7 cellular contexts compared by ENCODE assay signal in the genomic region with DNA sequence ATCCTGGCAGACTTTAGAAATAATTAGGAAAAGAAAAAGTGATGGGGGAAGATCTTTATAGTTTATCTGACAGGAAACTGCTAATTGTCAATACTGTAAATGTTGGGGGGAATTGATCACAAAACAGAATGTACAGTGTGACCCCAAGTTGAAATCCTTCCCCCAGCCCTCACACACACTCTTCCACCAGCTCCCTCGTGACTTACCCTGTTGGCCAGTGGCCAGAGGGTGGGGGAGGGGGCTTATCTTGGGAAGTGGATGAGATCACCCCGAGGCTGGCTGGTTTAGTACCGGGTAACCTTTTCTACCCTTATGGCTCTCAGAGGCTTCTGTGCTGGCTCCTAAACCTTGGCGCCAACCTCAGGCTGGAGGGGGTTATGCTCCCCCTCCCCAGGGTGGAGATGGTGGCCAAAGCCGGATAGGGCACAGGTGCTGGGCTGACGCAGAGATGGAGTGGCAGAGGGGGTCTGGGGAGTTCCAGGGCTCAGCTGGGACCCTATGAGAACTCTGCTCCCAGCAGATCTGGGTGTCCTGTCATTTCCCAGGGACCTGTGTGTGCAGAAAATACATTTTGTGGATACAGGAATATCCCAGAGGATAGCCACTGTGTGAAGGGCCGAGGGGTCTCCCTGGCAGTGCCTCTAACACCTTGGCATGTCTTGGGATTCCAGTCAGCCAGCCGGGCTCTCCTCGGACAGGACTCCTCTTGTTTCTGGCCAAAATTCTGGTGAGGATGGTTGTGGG. TPM values are rescaled to one million over a fixed set of nuclear protein-coding genes. Genes with fewer than 3 reads are reported as not detected.
A peak's percentile ranks its signal among the peaks of the same experiment; 100 is the strongest.
DNase-seq lines count a peak whose midpoint lies in the region; ATAC-seq, FAIRE-seq and TF ChIP-seq lines count a peak whose summit lies in the region.
"Had no signal": no experiment of that assay in that cellular context is flagged by ENCODE, and none has a peak within 500 bp of the region (broad histone marks: within the 10 kb centered on the region; RNA-seq: fewer than 3 reads in every experiment).

No MANE protein-coding gene starts in this region.

- H4K20me1 ChIP-seq in IMR-90 (ENCODE audit: insufficient read depth, low read length), result no peaks in the 10 kb centered on the region

- in situ Hi-C loops in IMR-90 (cut with MboI; ENCODE audit: low sequenced_read_pairs), result loop anchor here (5.0 kb wide), 1 partner anchor 32 kb away; the partner anchor contains the start of gene CIAO2B

- ATAC-seq in IMR-90 (ENCODE audit: low read depth) (peak; percentile 59), pancreas (peak; percentile 76 to 87 (median 83)), GM19023 (IDR thresholded peaks at IDR 0.05; ENCODE audit: unreplicated experiment) (no peak), GM19035 (IDR thresholded peaks at IDR 0.05; ENCODE audit: unreplicated experiment) (no peak)

- H3K18ac ChIP-seq in IMR-90 (ENCODE audit: low read depth, low read length), result peak overlapping the region; percentile 93

- peak overlapping the region; percentile 92 for H2BK120ac ChIP-seq in IMR-90 (ENCODE audit: low read depth, low read length)

- H2BK5ac ChIP-seq in IMR-90 (ENCODE audit: low read depth, low read length, poor library complexity, severe bottlenecking), result peak overlapping the region; percentile 90

- peak overlapping the region; percentile 57 for H3K23ac ChIP-seq in IMR-90 (ENCODE audit: low read depth, low read length)

- peaks cover 42% of the 10 kb centered on the region for H3K4me1 ChIP-seq in IMR-90 (ENCODE audit: control insufficient read depth, insufficient read depth, low read length)
- H3K4me1 ChIP-seq in pancreas, result peaks cover 0 to 15% (median 14%) of the 10 kb centered on the region in 3 donors

- FAIRE-seq in pancreas (lab: Jason Lieb, UNC), result no peak

- peak overlapping the region; percentile 51 for H3K9ac ChIP-seq in IMR-90 (ENCODE audit: low read depth, low read length)

- no peaks in the 10 kb centered on the region for H3K9me3 ChIP-seq in IMR-90 (ENCODE audit: control insufficient read depth, insufficient read depth, low read length)
- H3K9me3 ChIP-seq in pancreas, result no peaks in the 10 kb centered on the region

- H3K27me3 ChIP-seq in IMR-90 (ENCODE audit: control insufficient read depth, insufficient read depth, low read length) (no peaks in the 10 kb centered on the region), pancreas (no peaks in the 10 kb centered on the region)

- H3K4me3 ChIP-seq in IMR-90 (ENCODE audit: insufficient read depth, low read depth, low read length) (no peak overlapping the region), pancreas (no peak overlapping the region)

- no TSS peak for BruUV-seq in IMR-90 (replicated peaks; lab: Mats Ljungman, UMichigan)

- peak overlapping the region; percentile 90 for H3K4ac ChIP-seq in IMR-90 (ENCODE audit: low read depth, low read length)

- intact Hi-C loops in IMR-90 (cut with micrococcal nuclease), result loop anchor here (10.0 kb wide), 1 partner anchor 255 kb away; the partner anchor contains the start of genes B3GNT9, FBXL8 and TRADD
- intact Hi-C loops in pancreas (cut with DNase I), result loop anchor here in 1 of 3 donors (10.0 kb wide), 2 partner anchors 55 to 245 kb away; no protein-coding TSS in a partner anchor

- dilution Hi-C loops in IMR-90 (cut with HindIII; ENCODE audit: low sequenced_read_pairs, unreplicated experiment), result no loop called here

- TF ChIP-seq CTCF in IMR-90 (conservative IDR thresholded peaks at IDR 0.05; ENCODE audit: low read depth, low read length) (no peak), pancreas (IDR thresholded peaks at IDR 0.05) (no peak)

- H3K9me1 ChIP-seq in IMR-90 (ENCODE audit: insufficient read depth, low read length), result peaks cover 41% of the 10 kb centered on the region

- peak overlapping the region; percentile 95 for H3K27ac ChIP-seq in IMR-90 (ENCODE audit: insufficient read depth, low read length)
- H3K27ac ChIP-seq in cingulate gyrus (ENCODE audit: low read depth, low read length), result peak overlapping the region; percentile 73
- peak overlapping the region in 2 of 4 donors; percentile 27 to 39 for H3K27ac ChIP-seq in pancreas

- H2AFZ ChIP-seq in IMR-90 (replicated peaks; ENCODE audit: low read length, poor library complexity), result peak overlapping the region; percentile 70

- H2BK15ac ChIP-seq in IMR-90 (ENCODE audit: low read depth, low read length), result peak overlapping the region; percentile 67; the same call in 2 of the 3 replicates

- POLR2A ChIA-PET in IMR-90 (lab: Charles Lee; ENCODE audit: unreplicated experiment), result interaction anchor here (0.5 kb wide), 1 partner anchor 38 kb away, joined by 3 read pairs; no protein-coding TSS in a partner anchor

- TF ChIP-seq RAD21 in IMR-90 (IDR thresholded peaks at IDR 0.05; ENCODE audit: low read length), result no peak

- H4K5ac ChIP-seq in IMR-90 (ENCODE audit: low read depth, low read length), result peak overlapping the region; percentile 90

- peak overlapping the region; percentile 48 to 81 for H4K8ac ChIP-seq in IMR-90 (ENCODE audit: low read depth in 2 of 2, low read length in 2 of 2)

- DNase-seq in IMR-90 (peak; percentile 79), pancreas (peak; percentile 64 to 94 (median 88)), activated gamma-delta T cell treated with Interleukin-2 at 50 U/mL for 16 hours (no peak)

- peaks cover 0 to 10% of the 10 kb centered on the region in 2 experiments; a peak in 2 of 4 replicates for H3K79me1 ChIP-seq in IMR-90 (ENCODE audit: low read depth in 1 of 2, low read length in 2 of 2)

- H3K56ac ChIP-seq in IMR-90 (ENCODE audit: extremely low read depth, insufficient read depth, low read length), result peak overlapping the region; percentile 41

- TF ChIP-seq POLR2A in IMR-90 (IDR thresholded peaks at IDR 0.05; ENCODE audit: low read depth, low read length), result no peak

- peak overlapping the region; percentile 74 for H3K4me2 ChIP-seq in IMR-90 (ENCODE audit: low read depth, low read length)

- H3K14ac ChIP-seq in IMR-90 (replicated peaks; ENCODE audit: low read depth, low read length), result peak overlapping the region; percentile 93

- peak overlapping the region; percentile 92 for H4K91ac ChIP-seq in IMR-90 (ENCODE audit: insufficient read depth, low read depth, low read length)

- CTCF ChIA-PET in IMR-90 (lab: Yijun Ruan, JAX), result interaction anchor here (1.6 kb wide), 1 partner anchor 28 kb away, joined by 3 read pairs; no protein-coding TSS in a partner anchor

- no peaks in the 10 kb centered on the region for H3K36me3 ChIP-seq in IMR-90 (ENCODE audit: control insufficient read depth, insufficient read depth, low read length)
- no peaks in the 10 kb centered on the region for H3K36me3 ChIP-seq in pancreas

- peak overlapping the region; percentile 89 for H2BK20ac ChIP-seq in IMR-90 (ENCODE audit: low read depth, low read length)

- peak overlapping the region; percentile 89 for H2AK5ac ChIP-seq in IMR-90 (ENCODE audit: low read depth, low read length)

- H2AK9ac ChIP-seq in IMR-90 (replicated peaks; ENCODE audit: low read depth, low read length, poor library complexity), result peak overlapping the region; percentile 47

- 20% methylated on average over 1 of the region's 9 CpGs; no CpG with 5 or more reads in 1 of the 2 experiments for WGBS in IMR-90 (ENCODE audit: extremely low coverage in 2 of 2, insufficient read length in 1 of 2), 2 experiments
- WGBS in pancreas, 2 donors, result 29% methylated on average over 9 of the region's 9 CpGs

TF ChIP-seq in IMR-90, 13 proteins besides CTCF, POLR2A, EP300 and RAD21 (continues in another document):
- TF ChIP-seq MAZ (IDR thresholded peaks at IDR 0.05; ENCODE audit: borderline replicate concordance, low read depth, low read length) (peak; percentile 58; the same call in 1 of the 2 replicates), RCOR1 (IDR thresholded peaks at IDR 0.05; ENCODE audit: insufficient replicate concordance, low read length) (no peak), MXI1 (IDR thresholded peaks at IDR 0.05; ENCODE audit: borderline replicate concordance, low read depth, low read length) (no peak), NFE2L2 (IDR thresholded peaks at IDR 0.05; ENCODE audit: low read depth, low read length) (no peak), BHLHE40 (IDR thresholded peaks at IDR 0.05; ENCODE audit: low read depth, low read length) (peak; percentile 76)
- TF ChIP-seq, protein P1, sequence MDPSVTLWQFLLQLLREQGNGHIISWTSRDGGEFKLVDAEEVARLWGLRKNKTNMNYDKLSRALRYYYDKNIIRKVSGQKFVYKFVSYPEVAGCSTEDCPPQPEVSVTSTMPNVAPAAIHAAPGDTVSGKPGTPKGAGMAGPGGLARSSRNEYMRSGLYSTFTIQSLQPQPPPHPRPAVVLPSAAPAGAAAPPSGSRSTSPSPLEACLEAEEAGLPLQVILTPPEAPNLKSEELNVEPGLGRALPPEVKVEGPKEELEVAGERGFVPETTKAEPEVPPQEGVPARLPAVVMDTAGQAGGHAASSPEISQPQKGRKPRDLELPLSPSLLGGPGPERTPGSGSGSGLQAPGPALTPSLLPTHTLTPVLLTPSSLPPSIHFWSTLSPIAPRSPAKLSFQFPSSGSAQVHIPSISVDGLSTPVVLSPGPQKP (IDR thresholded peaks at IDR 0.05; ENCODE audit: borderline replicate concordance, low read depth, low read length), result no peak

RNA-seq across cellular contexts. Expression of gene CDH16, which starts 18.6 kb away (rescaled TPM):
- total RNA-seq in IMR-90 (2012; rRNA removed) (not detected in 2 replicates), pancreas (not detected)
- polyA plus RNA-seq in IMR-90 (2012; rRNA removed) (not detected in 2 replicates), pancreas (not detected)
- polyA plus RNA-seq in IMR-90 (2012; cell fraction: cytosol; rRNA removed), result not detected in 2 replicates
- polyA plus RNA-seq in IMR-90 (2012; cell fraction: nucleus; rRNA removed; ENCODE audit: low replicate concordance), result not detected in 2 replicates
- total RNA-seq: SK-MEL-5 had no signal

RNA-seq across cellular contexts. Expression of gene PDP2, which starts 19.8 kb away (rescaled TPM):
- total RNA-seq in IMR-90 (2012; rRNA removed) (12.5 and 16.8 TPM in 2 replicates), pancreas (1 to 10 TPM; 6.1 to 8.5 (median 7.7) TPM)
- polyA plus RNA-seq in IMR-90 (2012; rRNA removed) (5.3 and 5.7 TPM in 2 replicates), pancreas (1 to 10 TPM; 1.6 TPM)
- polyA plus RNA-seq in IMR-90 (2012; cell fraction: cytosol; rRNA removed), result 2.9 and 5.3 TPM in 2 replicates
- polyA plus RNA-seq in IMR-90 (2012; cell fraction: nucleus; rRNA removed; ENCODE audit: low replicate concordance), result 4.6 and 5.2 TPM in 2 replicates

RNA-seq across cellular contexts. Expression of gene RRAD, which starts 25.2 kb away (rescaled TPM):
- 1.3 and 1.4 TPM in 2 replicates for total RNA-seq in IMR-90 (2012; rRNA removed)
- polyA plus RNA-seq in IMR-90 (2012; rRNA removed), result 2.1 and 2.9 TPM in 2 replicates
- polyA plus RNA-seq in IMR-90 (2012; cell fraction: cytosol; rRNA removed), result 1.3 and 11.2 TPM in 2 replicates
- polyA plus RNA-seq in IMR-90 (2012; cell fraction: nucleus; rRNA removed; ENCODE audit: low replicate concordance), result 25.0 and 37.4 TPM in 2 replicates
- 1 to 10 TPM in 1 of 6 donors, under 1 TPM in 5; 0.20 to 2.7 (median 0.53) TPM for total RNA-seq in pancreas
- 1 to 10 TPM; 2.7 to 2.9 TPM for polyA plus RNA-seq in pancreas
- total RNA-seq: SK-MEL-5 had no signal

RNA-seq across cellular contexts. Expression of gene CIAO2B, which starts 34.1 kb away (rescaled TPM):
- total RNA-seq in IMR-90 (2012; rRNA removed), result 148 and 168 TPM in 2 replicates
- 234 and 283 TPM in 2 replicates for polyA plus RNA-seq in IMR-90 (2012; rRNA removed)
- polyA plus RNA-seq in IMR-90 (2012; cell fraction: cytosol; rRNA removed), result 232 and 454 TPM in 2 replicates
- polyA plus RNA-seq in IMR-90 (2012; cell fraction: nucleus; rRNA removed; ENCODE audit: low replicate concordance), result 113 and 168 TPM in 2 replicates
- total RNA-seq in pancreas, result 10 to 100 TPM; 14.8 to 31.5 (median 22.0) TPM
- polyA plus RNA-seq in pancreas, result 10 to 100 TPM; 73.7 to 86.9 TPM

RNA-seq across cellular contexts. Expression of gene CES2, which starts 35.2 kb away (rescaled TPM):
- total RNA-seq in IMR-90 (2012; rRNA removed) (11.9 and 15.1 TPM in 2 replicates), pancreas (10 to 100 TPM; 14.3 to 23.1 (median 17.3) TPM)
- polyA plus RNA-seq in IMR-90 (2012; rRNA removed) (23.2 and 24.2 TPM in 2 replicates), pancreas (10 to 100 TPM; 14.9 to 18.6 TPM)
- polyA plus RNA-seq in IMR-90 (2012; cell fraction: cytosol; rRNA removed), result 15.5 and 21.1 TPM in 2 replicates
- 45.3 and 69.6 TPM in 2 replicates for polyA plus RNA-seq in IMR-90 (2012; cell fraction: nucleus; rRNA removed; ENCODE audit: low replicate concordance)

Comparison
In these comparisons a context has a peak if more than half of its experiments do, and no peak if none do; other contexts are left out.
1. ATAC-seq: peak in IMR-90 (single experiment) and pancreas (4 of 4); none in GM19023 (single experiment) and GM19035 (single experiment).